Comparison of ENCODE assay signal across 35 cellular contexts in the genomic region with DNA sequence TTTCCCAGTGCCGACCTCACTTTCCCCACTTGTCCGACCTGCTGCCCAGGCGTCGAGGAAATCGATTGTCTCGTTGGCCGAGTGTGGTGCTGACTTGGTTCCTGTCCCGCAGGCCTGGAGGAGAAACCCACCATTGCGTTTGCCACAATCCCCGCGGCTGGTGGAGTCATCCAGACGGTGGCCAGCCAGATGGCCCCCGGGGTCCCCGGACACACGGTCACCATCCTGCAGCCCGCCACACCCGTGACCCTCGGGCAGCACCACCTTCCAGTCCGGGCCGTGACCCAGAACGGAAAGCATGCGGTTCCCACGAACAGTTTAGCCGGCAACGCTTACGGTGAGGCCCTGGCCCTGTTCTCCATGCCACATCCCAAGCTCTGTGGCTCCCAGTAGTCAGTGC.
"Had no signal": no experiment of that assay in that cellular context is flagged by ENCODE, and none has a peak within 500 bp of the region (broad histone marks: within the 10 kb centered on the region; RNA-seq: fewer than 3 reads in every experiment).

No MANE protein-coding gene starts in this region.

- H3K4me1 Mint-ChIP-seq: activated B cell treated with CpG ODN at 0.5 μM for 24 hours; activated naive CD4-positive, alpha-beta T cell treated with anti-CD3 and anti-CD28 coated beads, Interleukin-2, amount 50 U/mL, for 24 hours; activated naive CD8-positive, alpha-beta T cell treated with anti-CD3 and anti-CD28 coated beads for 36 hours; activated naive CD8-positive, alpha-beta T cell treated with anti-CD3 and anti-CD28 coated beads, Interleukin-2, amount 50 U/mL, for 24 hours; endodermal cell; T-cell had no signal

- ATAC-seq: activated CD4-positive, CD25-positive, alpha-beta regulatory T cell treated with anti-CD3 and anti-CD28 coated beads, Interleukin-2, amount 50 U/mL, for 24 hours; activated CD8-positive, alpha-beta T cell treated with anti-CD3 and anti-CD28 coated beads for 36 hours; activated naive CD8-positive, alpha-beta T cell treated with anti-CD3 and anti-CD28 coated beads, Interleukin-2, amount 50 U/mL, for 24 hours; body of pancreas; esophagus mucosa; T-cell had no signal

- FAIRE-seq: frontal cortex had no signal

- H3K27ac ChIP-seq: adrenal gland, body of pancreas, colonic mucosa, dorsolateral prefrontal cortex, WERI-Rb-1 had no signal

- H3K27me3 ChIP-seq: adrenal gland, body of pancreas, colonic mucosa, dorsolateral prefrontal cortex had no signal

- H3K4me3 Mint-ChIP-seq: activated B cell treated with CpG ODN at 0.5 μM for 24 hours; activated CD8-positive, alpha-beta T cell treated with anti-CD3 and anti-CD28 coated beads for 36 hours; activated naive CD4-positive, alpha-beta T cell treated with anti-CD3 and anti-CD28 coated beads for 36 hours; activated naive CD4-positive, alpha-beta T cell treated with anti-CD3 and anti-CD28 coated beads, Interleukin-2, amount 50 U/mL, for 24 hours; activated naive CD8-positive, alpha-beta T cell treated with anti-CD3 and anti-CD28 coated beads for 36 hours; activated naive CD8-positive, alpha-beta T cell treated with anti-CD3 and anti-CD28 coated beads, Interleukin-2, amount 50 U/mL, for 24 hours; activated T-helper 1 cell treated with anti-CD3 and anti-CD28 coated beads, Interleukin-12 subunit alpha, Interleukin-12 subunit beta, Interleukin-2, Interleukin-4 antibody, amounts not matched to agents 30 ng/mL and 10 ng/mL and 1 ng/mL, durations not matched to agents 14 hours and 24 hours and 36 hours; dendritic cell treated with granulocyte-macrophage colony-stimulating factor and Interleukin-4, amounts not matched to agents 40 ng/mL and 50 ng/mL, for 4 days; endodermal cell; T-cell; T-helper 1 cell treated with Interleukin-12 subunit alpha and Interleukin-12 subunit beta and Interleukin-4 antibody, amounts not matched to agents 30 μg/mL and 1 μg/mL, for 36 hours; T-helper 2 cell treated with Interferon-gamma antibody and Interleukin-4, amounts not matched to agents 5 μg/mL and 100 μg/mL, for 36 hours had no signal

- H3K4me1 ChIP-seq: adrenal gland, body of pancreas, colonic mucosa had no signal

- H3K4me3 ChIP-seq: adrenal gland, body of pancreas, colonic mucosa, dorsolateral prefrontal cortex had no signal

- H3K9me3 ChIP-seq: adrenal gland, body of pancreas, colonic mucosa had no signal

- H3K27me3 Mint-ChIP-seq: activated B cell treated with CpG ODN at 0.5 μM for 24 hours; activated CD8-positive, alpha-beta T cell treated with anti-CD3 and anti-CD28 coated beads for 36 hours; activated naive CD4-positive, alpha-beta T cell treated with anti-CD3 and anti-CD28 coated beads, Interleukin-2, amount 50 U/mL, for 24 hours; activated naive CD8-positive, alpha-beta T cell treated with anti-CD3 and anti-CD28 coated beads for 36 hours; activated naive CD8-positive, alpha-beta T cell treated with anti-CD3 and anti-CD28 coated beads, Interleukin-2, amount 50 U/mL, for 24 hours; dendritic cell treated with granulocyte-macrophage colony-stimulating factor and Interleukin-4, amounts not matched to agents 40 ng/mL and 50 ng/mL, for 4 days; T-cell had no signal

- H3K27ac Mint-ChIP-seq: activated B cell treated with CpG ODN at 0.5 μM for 24 hours; activated CD8-positive, alpha-beta T cell treated with anti-CD3 and anti-CD28 coated beads for 36 hours; activated naive CD4-positive, alpha-beta T cell treated with anti-CD3 and anti-CD28 coated beads for 36 hours; activated naive CD4-positive, alpha-beta T cell treated with anti-CD3 and anti-CD28 coated beads, Interleukin-2, amount 50 U/mL, for 24 hours; activated naive CD8-positive, alpha-beta T cell treated with anti-CD3 and anti-CD28 coated beads, Interleukin-2, amount 50 U/mL, for 24 hours; activated T-helper 1 cell treated with anti-CD3 and anti-CD28 coated beads, Interleukin-12 subunit alpha, Interleukin-12 subunit beta, Interleukin-2, Interleukin-4 antibody, amounts not matched to agents 30 ng/mL and 10 ng/mL and 1 ng/mL, durations not matched to agents 14 hours and 24 hours and 36 hours; activated T-helper 2 cell treated with anti-CD3 and anti-CD28 coated beads, Interferon-gamma antibody, Interleukin-2, Interleukin-4, amounts not matched to agents 10 μg/mL and 5 μg/mL and 100 μg/mL, durations not matched to agents 14 hours and 24 hours and 36 hours; dendritic cell treated with granulocyte-macrophage colony-stimulating factor and Interleukin-4, amounts not matched to agents 40 ng/mL and 50 ng/mL, for 4 days; endodermal cell; T-cell; T-helper 1 cell treated with Interleukin-12 subunit alpha and Interleukin-12 subunit beta and Interleukin-4 antibody, amounts not matched to agents 30 μg/mL and 1 μg/mL, for 36 hours; T-helper 2 cell treated with Interferon-gamma antibody and Interleukin-4, amounts not matched to agents 5 μg/mL and 100 μg/mL, for 36 hours had no signal

- H3K9me3 Mint-ChIP-seq: activated B cell treated with CpG ODN at 0.5 μM for 24 hours; activated CD8-positive, alpha-beta T cell treated with anti-CD3 and anti-CD28 coated beads for 36 hours; activated naive CD4-positive, alpha-beta T cell treated with anti-CD3 and anti-CD28 coated beads for 36 hours; activated naive CD4-positive, alpha-beta T cell treated with anti-CD3 and anti-CD28 coated beads, Interleukin-2, amount 50 U/mL, for 24 hours; activated naive CD8-positive, alpha-beta T cell treated with anti-CD3 and anti-CD28 coated beads for 36 hours; activated naive CD8-positive, alpha-beta T cell treated with anti-CD3 and anti-CD28 coated beads, Interleukin-2, amount 50 U/mL, for 24 hours; activated T-helper 1 cell treated with anti-CD3 and anti-CD28 coated beads, Interleukin-12 subunit alpha, Interleukin-12 subunit beta, Interleukin-2, Interleukin-4 antibody, amounts not matched to agents 30 ng/mL and 10 ng/mL and 1 ng/mL, durations not matched to agents 14 hours and 24 hours and 36 hours; activated T-helper 2 cell treated with anti-CD3 and anti-CD28 coated beads, Interferon-gamma antibody, Interleukin-2, Interleukin-4, amounts not matched to agents 10 μg/mL and 5 μg/mL and 100 μg/mL, durations not matched to agents 14 hours and 24 hours and 36 hours; dendritic cell treated with granulocyte-macrophage colony-stimulating factor and Interleukin-4, amounts not matched to agents 40 ng/mL and 50 ng/mL, for 4 days; endodermal cell; T-cell; T-helper 1 cell treated with Interleukin-12 subunit alpha and Interleukin-12 subunit beta and Interleukin-4 antibody, amounts not matched to agents 30 μg/mL and 1 μg/mL, for 36 hours; T-helper 2 cell treated with Interferon-gamma antibody and Interleukin-4, amounts not matched to agents 5 μg/mL and 100 μg/mL, for 36 hours had no signal

- DNase-seq: activated B cell treated with CpG ODN at 0.5 μM for 24 hours; activated CD4-positive, alpha-beta T cell treated with anti-CD3 and anti-CD28 coated beads for 48 hours; activated CD4-positive, alpha-beta T cell treated with anti-CD3 and anti-CD28 coated beads, Interleukin-2, amount 50 U/mL, for 1 hour; activated CD4-positive, alpha-beta T cell treated with anti-CD3 and anti-CD28 coated beads, Interleukin-2, amount 50 U/mL, for 48 hours; activated CD8-positive, alpha-beta memory T cell treated with anti-CD3 and anti-CD28 coated beads for 24 hours; activated CD8-positive, alpha-beta T cell treated with anti-CD3 and anti-CD28 coated beads for 36 hours; activated effector memory CD4-positive, alpha-beta T cell treated with anti-CD3 and anti-CD28 coated beads, Interleukin-2, amount 50 U/mL, for 16 hours; activated naive CD4-positive, alpha-beta T cell treated with anti-CD3 and anti-CD28 coated beads for 36 hours; activated naive CD8-positive, alpha-beta T cell treated with anti-CD3 and anti-CD28 coated beads for 36 hours; activated naive CD8-positive, alpha-beta T cell treated with anti-CD3 and anti-CD28 coated beads, Interleukin-2, amount 50 U/mL, for 24 hours; activated T-cell treated with anti-CD3 and anti-CD28 coated beads, Interleukin-2, amount 50 U/mL, for 1 hour; activated T-cell treated with anti-CD3 and anti-CD28 coated beads, Interleukin-2, amount 50 U/mL, for 48 hours; adrenal gland; amygdala; aorta; body of pancreas; caudate nucleus; colonic mucosa; dorsolateral prefrontal cortex; effector memory CD4-positive, alpha-beta T cell; endodermal cell; foreskin fibroblast; head of caudate nucleus; T-cell; T1000; WERI-Rb-1 had no signal
